27 cellular contexts compared by ENCODE assay signal in genomic region chr2:113806217-113806913, GRCh38. TPM values are rescaled to one million over a fixed set of nuclear protein-coding genes. Genes with fewer than 3 reads are reported as not detected.
A peak's percentile ranks its signal among the peaks of the same experiment; 100 is the strongest.
DNase-seq lines count a peak whose midpoint lies in the region; ATAC-seq, FAIRE-seq and TF ChIP-seq lines count a peak whose summit lies in the region.
"Had no signal": no experiment of that assay in that cellular context is flagged by ENCODE, and none has a peak within 500 bp of the region (broad histone marks: within the 10 kb centered on the region; RNA-seq: fewer than 3 reads in every experiment).

No MANE protein-coding gene starts in this region.

- intact Hi-C loops in HepG2 (cut with micrococcal nuclease; ENCODE audit: unreplicated experiment) (no loop called here), right lobe of liver (cut with DNase I) (no loop called here), transverse colon (cut with DNase I; ENCODE audit: low total_unique reads) (no loop called here)

- WGBS in HepG2 (ENCODE audit: low lambda C conversion rate), result 17% methylated on average over 8 of the region's 8 CpGs
- WGBS in right lobe of liver (ENCODE audit: insufficient coverage, low coverage, low lambda C conversion rate, missing lambda C conversion rate), result 81% methylated on average over 8 of the region's 8 CpGs
- 57 to 63% methylated on average over 6 to 8 of the region's 8 CpGs for WGBS in transverse colon (ENCODE audit: low coverage in 1 of 2), 2 donors

- H3K79me2 ChIP-seq in HepG2 (ENCODE audit: insufficient read depth, low read length), result no peaks in the 10 kb centered on the region

- peak; percentile 42 for FAIRE-seq in HepG2 (lab: Jason Lieb, UNC)
- FAIRE-seq: A204.1, G401.6, H54, pancreas had no signal

- TF ChIP-seq POLR2A in HepG2 (IDR thresholded peaks at IDR 0.05; ENCODE audit: insufficient read depth in 1 of 2, low read depth in 2 of 2, low read length in 2 of 2), result no peak
- TF ChIP-seq POLR2A in right lobe of liver (IDR thresholded peaks at IDR 0.05), result no peak
- TF ChIP-seq POLR2A in Peyer's patch (IDR thresholded peaks at IDR 0.05), result no peak
- TF ChIP-seq POLR2A in transverse colon (IDR thresholded peaks at IDR 0.05), result no peak

- TF ChIP-seq RAD21 in HepG2 (CRISPR knock-in tag; IDR thresholded peaks at IDR 0.05), result no peak

- H3K27ac ChIP-seq in HepG2 (ENCODE audit: extremely low read length, insufficient read depth, low read length) (no peak overlapping the region), right lobe of liver (no peak overlapping the region), Peyer's patch (peak overlapping the region in 2 of 4 donors; percentile 66 to 71), transverse colon (peak overlapping the region; percentile 31 to 74 (median 66))
- H3K27ac ChIP-seq: BLaER1 treated with 17β-estradiol and CSF1 and Interleukin-3, amounts not matched to agents 10 nM and 100 nM; coronary artery; esophagus squamous epithelium; pancreas had no signal

- no peaks in the 10 kb centered on the region for H4K20me1 ChIP-seq in HepG2 (ENCODE audit: insufficient read depth, low read length)
- H4K20me1 ChIP-seq: BLaER1 treated with 17β-estradiol and CSF1 and Interleukin-3, amounts not matched to agents 10 nM and 100 nM had no signal

- peaks cover 13% of the 10 kb centered on the region for H3K4me1 ChIP-seq in HepG2 (ENCODE audit: insufficient read depth, low read length)
- no peaks in the 10 kb centered on the region for H3K4me1 ChIP-seq in right lobe of liver
- no peaks in the 10 kb centered on the region for H3K4me1 ChIP-seq in Peyer's patch
- H3K4me1 ChIP-seq in transverse colon, result peaks cover 0 to 9% (median 2%) of the 10 kb centered on the region in 4 donors
- H3K4me1 ChIP-seq: pancreas had no signal

- H2AFZ ChIP-seq in HepG2 (ENCODE audit: low read length), result peak overlapping the region; percentile 54

- H3K4me3 ChIP-seq in HepG2 (replicated peaks in 1 of 3; ENCODE audit: insufficient read depth in 1 of 3, low read depth in 2 of 3, low read length in 3 of 3) (no peak overlapping the region), right lobe of liver (no peak overlapping the region), Peyer's patch (no peak overlapping the region), transverse colon (no peak overlapping the region)
- H3K4me3 ChIP-seq: BLaER1 treated with 17β-estradiol and CSF1 and Interleukin-3, amounts not matched to agents 10 nM and 100 nM; coronary artery; esophagus squamous epithelium; pancreas had no signal

- peaks cover 0 to 7% of the 10 kb centered on the region in 2 experiments; a peak in 1 of 5 replicates for H3K27me3 ChIP-seq in HepG2 (ENCODE audit: control insufficient read depth in 1 of 2, insufficient read depth in 2 of 2, low read length in 2 of 2)
- no peaks in the 10 kb centered on the region for H3K27me3 ChIP-seq in right lobe of liver
- no peaks in the 10 kb centered on the region for H3K27me3 ChIP-seq in Peyer's patch
- H3K27me3 ChIP-seq in transverse colon, result no peaks in the 10 kb centered on the region
- H3K27me3 ChIP-seq: BLaER1 treated with 17β-estradiol and CSF1 and Interleukin-3, amounts not matched to agents 10 nM and 100 nM; esophagus squamous epithelium; pancreas had no signal

- no peak overlapping the region for H3K9ac ChIP-seq in HepG2 (ENCODE audit: insufficient read depth, low read depth, low read length)
- H3K9ac ChIP-seq: BLaER1 treated with 17β-estradiol and CSF1 and Interleukin-3, amounts not matched to agents 10 nM and 100 nM had no signal

- TF ChIP-seq CTCF in HepG2 (CRISPR knock-in tag; IDR thresholded peaks at IDR 0.05), result no peak
- TF ChIP-seq CTCF in right lobe of liver (IDR thresholded peaks at IDR 0.05), result no peak
- TF ChIP-seq CTCF in Peyer's patch (IDR thresholded peaks at IDR 0.05), result no peak
- no peak for TF ChIP-seq CTCF in transverse colon (IDR thresholded peaks at IDR 0.05)

- peak; percentile 82 for ATAC-seq in HepG2
- no peak for ATAC-seq in right lobe of liver
- ATAC-seq in HG03280 (IDR thresholded peaks at IDR 0.05; ENCODE audit: unreplicated experiment), result no peak
- ATAC-seq: natural killer cell, pancreas, right cardiac atrium, SK-N-SH treated with all-trans-retinoic acid at 6 μM for 48 hours had no signal

- no TSS peak for BruUV-seq in HepG2 (replicated peaks; lab: Mats Ljungman, UMichigan)

- H3K4me2 ChIP-seq in HepG2 (ENCODE audit: low read depth, low read length), result peak overlapping the region; percentile 37
- H3K4me2 ChIP-seq: BLaER1 treated with 17β-estradiol and CSF1 and Interleukin-3, amounts not matched to agents 10 nM and 100 nM had no signal

- H3K36me3 ChIP-seq in HepG2 (replicated peaks in 1 of 2; ENCODE audit: control insufficient read depth in 1 of 2, insufficient read depth in 2 of 2, low read length in 2 of 2), result no peaks in the 10 kb centered on the region
- H3K36me3 ChIP-seq in right lobe of liver, result no peaks in the 10 kb centered on the region
- H3K36me3 ChIP-seq in Peyer's patch, result no peaks in the 10 kb centered on the region
- H3K36me3 ChIP-seq in transverse colon, result no peaks in the 10 kb centered on the region
- H3K36me3 ChIP-seq: esophagus squamous epithelium, pancreas had no signal

- DNase-seq in HepG2 (ENCODE audit: low spot score) (no peak), right lobe of liver (no peak), Peyer's patch (peak in 2 of 3 donors; percentile 65 to 81), islet precursor cell (peak; percentile 85), transverse colon (peak; percentile 73), NCI-H2107 treated with DMSO at 0.1 percent for 48 hours (lab: John Stamatoyannopoulos, UW; ENCODE audit: unreplicated experiment) (no peak)
- DNase-seq in activated naive CD4-positive, alpha-beta T cell treated with anti-CD3 and anti-CD28 coated beads, Interleukin-2, amount 50 U/mL, for 16 hours, result no peak
- DNase-seq: activated B cell treated with CpG ODN at 0.5 μM for 24 hours; activated CD4-positive, alpha-beta memory T cell treated with anti-CD3 and anti-CD28 coated beads for 36 hours; activated gamma-delta T cell treated with Interleukin-2 at 50 U/mL for 16 hours; activated T-cell treated with anti-CD3 and anti-CD28 coated beads for 4 hours; esophagus squamous epithelium; KG1; mesenchymal stem cell; natural killer cell; NCI-H187; NCI-H748 treated with DMSO at 0.1 percent for 48 hours; OCI-M1; pancreas; right cardiac atrium had no signal

- in situ Hi-C loops in HepG2 (cut with HindIII; ENCODE audit: extremely low pct_ligation_motif_present, low pct_unique_long_range_greater_than_20kb), result no loop called here
- in situ Hi-C loops in transverse colon (cut with MboI; ENCODE audit: low pct_ligation_motif_present in 1 of 4, low pct_unique_long_range_greater_than_20kb in 1 of 4, low sequenced_read_pairs in 3 of 4), result no loop called here

- POLR2A ChIA-PET in HepG2 (lab: Yijun Ruan, JAX), result interaction anchor here (1.0 kb wide), 1 partner anchor 12 kb away, joined by 3 read pairs; no protein-coding TSS in a partner anchor

- TF ChIP-seq EP300 in HepG2 (IDR thresholded peaks at IDR 0.05; ENCODE audit: low read depth in 2 of 2, low read length in 2 of 2) (no peak), HepG2 (CRISPR knock-in tag; IDR thresholded peaks at IDR 0.05; ENCODE audit: borderline replicate concordance) (no peak), transverse colon (IDR thresholded peaks at IDR 0.05; ENCODE audit: low read depth) (no peak)

- CTCF ChIA-PET in HepG2 (lab: Yijun Ruan, JAX; ENCODE audit: low intra/inter-chr PET ratio, low total read pairs), result no interaction called here

- H3K9me3 ChIP-seq in HepG2 (ENCODE audit: low read length) (no peaks in the 10 kb centered on the region), right lobe of liver (no peaks in the 10 kb centered on the region), Peyer's patch (no peaks in the 10 kb centered on the region), transverse colon (no peaks in the 10 kb centered on the region)
- H3K9me3 ChIP-seq: esophagus squamous epithelium, pancreas had no signal

TF ChIP-seq in HepG2, 621 proteins besides CTCF, POLR2A, EP300 and RAD21 (continues in another document):
- TF ChIP-seq ZNF619 (CRISPR knock-in tag; IDR thresholded peaks at IDR 0.05), result no peak
- TF ChIP-seq TEAD3 (CRISPR knock-in tag; optimal IDR thresholded peaks at IDR 0.05; ENCODE audit: borderline replicate concordance), result no peak
- no peak for TF ChIP-seq ZNF792 (CRISPR knock-in tag; IDR thresholded peaks at IDR 0.05)
- no peak for TF ChIP-seq ATAD3A (CRISPR knock-in tag; IDR thresholded peaks at IDR 0.05)
- TF ChIP-seq HNF4A (CRISPR knock-in tag; IDR thresholded peaks at IDR 0.05), result 0 out of 2 replicates have a peak, but pooled peaks have one; percentile 27
- no peak for TF ChIP-seq PRMT3 (CRISPR knock-in tag; IDR thresholded peaks at IDR 0.05; ENCODE audit: borderline replicate concordance, low read depth)
- 0 out of 2 replicates have a peak, but pooled peaks have one; percentile 28 for TF ChIP-seq FLYWCH1 (CRISPR knock-in tag; IDR thresholded peaks at IDR 0.05)
- TF ChIP-seq HNRNPH1 (optimal IDR thresholded peaks at IDR 0.05; ENCODE audit: low read depth, low read length), result no peak

RNA-seq across cellular contexts. Expression of gene SLC35F5, which starts 49.9 kb away (rescaled TPM):
- total RNA-seq in HepG2 (2016; rRNA removed; fragmentation: Illumina TruSeq; extraction: Trizol), result 121 and 174 TPM in 2 replicates
- 40.5 and 41.4 TPM in 2 replicates for total RNA-seq in HepG2 (2016; cell fraction: cytosol; rRNA removed; fragmentation: Illumina TruSeq; extraction: Trizol; ENCODE audit: low read depth)
- 122 and 176 TPM in 2 replicates for total RNA-seq in HepG2 (2016; cell fraction: insoluble cytoplasmic fraction; rRNA removed; fragmentation: Illumina TruSeq; extraction: Trizol)
- 98.6 and 102 TPM in 2 replicates for total RNA-seq in HepG2 (2016; cell fraction: membrane; rRNA removed; fragmentation: Illumina TruSeq; extraction: Trizol)
- total RNA-seq in HepG2 (2016; cell fraction: nucleus; rRNA removed; fragmentation: Illumina TruSeq; extraction: Trizol), result 219 and 225 TPM in 2 replicates
- 122 and 139 TPM in 2 replicates for polyA plus RNA-seq in HepG2 (2011; rRNA removed)
- 38.4 and 82.6 TPM in 2 replicates for polyA plus RNA-seq in HepG2 (2011; cell fraction: cytosol; rRNA removed)
- polyA plus RNA-seq in HepG2 (2011; cell fraction: nucleus; rRNA removed), result 55.3 and 71.4 TPM in 2 replicates
- polyA plus RNA-seq in HepG2 (2012), result 80.5 and 107 TPM in 2 replicates
- 26.2 and 34.6 TPM in 2 replicates for polyA plus RNA-seq in HepG2 (2016; cell fraction: cytosol; fragmentation: Illumina TruSeq; extraction: Trizol; ENCODE audit: low read depth)
- polyA plus RNA-seq in HepG2 (2016; cell fraction: insoluble cytoplasmic fraction; fragmentation: Illumina TruSeq; extraction: Trizol; ENCODE audit: low read depth), result 84.8 and 91.3 TPM in 2 replicates
- polyA plus RNA-seq in HepG2 (2016; cell fraction: membrane; fragmentation: Illumina TruSeq; extraction: Trizol; ENCODE audit: low read depth), result 61.9 and 66.5 TPM in 2 replicates
- polyA plus RNA-seq in HepG2 (2016; cell fraction: nucleus; fragmentation: Illumina TruSeq; extraction: Trizol; ENCODE audit: insufficient read depth, low read depth), result 169 and 172 TPM in 2 replicates
- 38.8 and 135 TPM in 2 replicates for polyA minus RNA-seq in HepG2 (2011; rRNA and poly(A)+ RNA removed; ENCODE audit: low replicate concordance)
- polyA minus RNA-seq in HepG2 (2011; cell fraction: cytosol; rRNA and poly(A)+ RNA removed), result 123 and 165 TPM in 2 replicates
- polyA minus RNA-seq in HepG2 (2011; cell fraction: nucleus; rRNA and poly(A)+ RNA removed), result 338 and 403 TPM in 2 replicates
- 10 to 100 TPM; 33.2 to 50.0 (median 40.6) TPM for total RNA-seq in right lobe of liver
- total RNA-seq in Peyer's patch, result 100 to 1,000 TPM in 3 of 4 donors, 10 to 100 TPM in 1; 49.5 to 211 (median 153) TPM
- total RNA-seq in transverse colon, result 100 to 1,000 TPM in 3 of 4 donors, 10 to 100 TPM in 1; 83.2 to 165 (median 128) TPM

Comparison
In these comparisons a context has a peak if more than half of its experiments do, and no peak if none do; other contexts are left out.
1. DNase-seq: peak in Peyer's patch (2 of 3), islet precursor cell (single experiment) and transverse colon (single experiment); none in HepG2 (single experiment), right lobe of liver (0 of 3), NCI-H2107 treated with DMSO at 0.1 percent for 48 hours (single experiment) and activated naive CD4-positive, alpha-beta T cell treated with anti-CD3 and anti-CD28 coated beads, Interleukin-2, amount 50 U/mL, for 16 hours (single experiment).
2. H3K27ac ChIP-seq: peak in transverse colon (4 of 4); none in HepG2 (single experiment) and right lobe of liver (0 of 3).